Comparison of ENCODE assay signal across 8 cellular contexts in the genomic region with DNA sequence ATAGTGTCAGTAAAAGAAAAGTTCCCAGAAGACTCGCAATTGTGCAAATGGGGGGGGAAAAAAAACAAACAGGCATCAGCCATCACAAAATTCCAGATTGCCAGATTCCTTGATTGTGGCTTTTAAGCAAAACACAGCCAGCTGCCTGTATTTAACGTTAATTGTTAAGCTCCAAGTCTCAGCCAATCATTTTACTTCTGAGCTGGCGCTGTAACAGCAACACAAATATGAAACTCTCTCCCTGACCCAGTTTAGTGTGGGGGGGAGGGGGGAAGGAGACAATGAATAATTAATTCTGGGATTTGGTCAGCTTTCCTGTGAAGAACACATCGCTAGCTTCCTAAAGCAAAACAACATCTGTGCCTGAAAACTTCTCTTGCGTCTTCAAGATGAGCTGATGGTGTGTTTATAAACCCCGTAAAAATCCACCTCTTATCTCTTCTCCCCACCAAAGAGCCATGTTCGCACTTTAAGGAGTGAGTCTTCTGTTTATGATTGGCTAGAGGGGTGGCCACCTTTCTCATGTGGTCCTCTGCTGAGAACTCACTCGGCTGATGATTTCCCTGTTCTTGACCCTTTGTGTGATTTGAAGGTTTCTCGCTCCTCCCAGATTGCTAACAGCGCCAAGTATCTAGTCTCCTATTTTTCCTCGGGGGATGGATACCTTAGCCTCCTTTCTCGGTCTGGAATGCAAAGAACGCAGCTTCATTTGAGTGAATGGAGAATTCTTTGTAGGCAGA.
DNase-seq lines count a peak whose midpoint lies in the region; ATAC-seq, FAIRE-seq and TF ChIP-seq lines count a peak whose summit lies in the region.

No MANE protein-coding gene starts in this region.

- DNase-seq in NCI-H2196 treated with DMSO at 0.1 percent for 48 hours (lab: John Stamatoyannopoulos, UW; ENCODE audit: unreplicated experiment) (peak; percentile 20), NCI-H2196 (lab: John Stamatoyannopoulos, UW; ENCODE audit: unreplicated experiment) (no peak), astrocyte of the cerebellum (ENCODE audit: low read depth) (peak; percentile 40), superior temporal gyrus (ENCODE audit: extremely low spot score) (peak; percentile 44), 8988T (no peak)

- no peak for TF ChIP-seq CTCF in astrocyte of the cerebellum (IDR thresholded peaks at IDR 0.05; ENCODE audit: low read depth, low read length, missing control alignments)

- in situ Hi-C loops in astrocyte of the cerebellum (cut with HindIII; ENCODE audit: low sequenced_read_pairs): loop anchor here (5.0 kb wide), 2 partner anchors 55 to 325 kb away; no protein-coding TSS in a partner anchor

- peak; percentile 55 for FAIRE-seq in islet of Langerhans (lab: Jason Lieb, UNC)

- H3K4me3 ChIP-seq in astrocyte of the cerebellum (ENCODE audit: low read depth, low read length): peak overlapping the region; percentile 42

- no peak for ATAC-seq in HG03159 (IDR thresholded peaks at IDR 0.05; ENCODE audit: unreplicated experiment)
- no peak for ATAC-seq in HG03025 (IDR thresholded peaks at IDR 0.05; ENCODE audit: low FRiP score, unreplicated experiment)

Comparison
In these comparisons a context has a peak if more than half of its experiments do, and no peak if none do; other contexts are left out.
1. DNase-seq: peak in NCI-H2196 treated with DMSO at 0.1 percent for 48 hours (single experiment), astrocyte of the cerebellum (single experiment) and superior temporal gyrus (single experiment); none in NCI-H2196 (single experiment) and 8988T (single experiment).